In the genomic region with DNA sequence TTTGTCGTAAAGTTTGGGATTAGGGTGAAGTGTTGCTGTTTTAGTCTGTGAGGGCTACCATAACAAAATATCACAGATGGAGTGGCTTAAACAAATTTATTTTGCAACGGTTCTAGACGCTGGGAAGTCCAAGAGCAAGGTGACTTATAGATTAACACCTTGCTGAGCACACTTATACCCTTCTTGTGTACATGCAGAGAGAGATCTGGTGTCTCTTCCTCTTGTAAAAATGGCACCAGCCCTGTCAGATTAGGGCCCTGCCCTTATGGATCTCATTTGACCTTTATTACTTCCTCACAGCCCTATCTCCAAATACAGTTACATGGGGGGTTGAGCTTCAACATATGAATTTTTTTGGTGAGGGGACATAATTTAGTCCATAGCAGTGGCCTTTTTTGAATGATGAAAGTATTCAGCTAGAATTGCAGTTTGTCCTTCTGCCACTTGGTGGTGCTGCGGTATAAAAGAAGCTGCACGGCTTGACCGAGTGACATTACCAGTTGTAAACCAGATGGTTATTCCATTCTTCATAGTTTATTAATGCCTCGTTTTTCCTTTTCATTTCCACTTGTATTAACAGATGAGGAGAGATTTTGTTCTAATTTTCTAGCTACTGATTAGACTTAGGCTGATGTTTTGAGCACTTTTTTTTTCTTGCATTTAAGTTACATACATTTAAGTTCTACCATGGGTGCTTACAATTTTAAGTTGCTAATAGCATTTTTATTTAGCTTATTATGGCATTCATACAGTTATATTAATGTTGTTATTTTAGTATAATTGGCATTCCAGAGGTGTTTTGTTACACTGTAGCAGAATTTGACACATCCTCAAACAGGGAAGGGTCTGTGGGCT, we compare ENCODE assay signal across 8 cellular contexts. TPM values are rescaled to one million over a fixed set of nuclear protein-coding genes. Genes with fewer than 3 reads are reported as not detected.
DNase-seq lines count a peak whose midpoint lies in the region; ATAC-seq and TF ChIP-seq lines count a peak whose summit lies in the region.

No MANE protein-coding gene starts in this region.

- intact Hi-C loops in MCF 10A (cut with micrococcal nuclease): loop anchor here (1.0 to 5.0 kb wide), 7 partner anchors 43 to 611 kb away; no protein-coding TSS in a partner anchor

- peaks cover 10% of the 10 kb centered on the region for H3K4me1 Mint-ChIP-seq in MCF 10A (ENCODE audit: insufficient read depth, unreplicated experiment)

- TF ChIP-seq CTCF in VCaP (conservative IDR thresholded peaks at IDR 0.05): peak; percentile 87
- peak; percentile 92 for TF ChIP-seq CTCF in MCF 10A (IDR thresholded peaks at IDR 0.05; ENCODE audit: unreplicated experiment)

- DNase-seq in NCI-H524 (lab: John Stamatoyannopoulos, UW) (peak; percentile 33 to 75), NCI-H524 treated with DMSO at 0.1 percent for 48 hours (lab: John Stamatoyannopoulos, UW) (no peak), NCI-H1105 (lab: John Stamatoyannopoulos, UW) (peak; percentile 17), MCF 10A (ENCODE audit: unreplicated experiment) (peak; percentile 79), iris pigment epithelial cell (ENCODE audit: low read depth) (peak; percentile 63)
- peak; percentile 46 to 74 (median 58) for DNase-seq in stimulated activated CD4-positive, alpha-beta T cell treated with anti-CD3 and anti-CD28 coated beads, Interleukin-1b, Interleukin-23, amount 100 ng/mL, for 24 hours (ENCODE audit: low read depth in 4 of 4, low spot score in 1 of 4)

- no peak overlapping the region for H3K4me3 Mint-ChIP-seq in MCF 10A (ENCODE audit: unreplicated experiment)

- no peaks in the 10 kb centered on the region for H3K27me3 Mint-ChIP-seq in MCF 10A (ENCODE audit: insufficient read depth, unreplicated experiment)

- H3K27ac ChIP-seq in VCaP: no peak overlapping the region

- no TSS peak for BruUV-seq in MCF 10A (replicated peaks; lab: Mats Ljungman, UMichigan)

- no peak overlapping the region for H3K27ac Mint-ChIP-seq in MCF 10A (ENCODE audit: low read depth, unreplicated experiment)

- ATAC-seq in HG02610 (IDR thresholded peaks at IDR 0.05; ENCODE audit: unreplicated experiment): peak; percentile 84

- POLR2A ChIA-PET in MCF 10A (lab: Yijun Ruan, JAX): interaction anchor here (1.0 to 2.0 kb wide), 7 partner anchors 11 to 517 kb away, joined by 3 to 17 read pairs (median 6); a partner anchor contains a TSS

- peaks cover 49% of the 10 kb centered on the region for H3K36me3 Mint-ChIP-seq in MCF 10A (ENCODE audit: insufficient read depth, unreplicated experiment)

- no peaks in the 10 kb centered on the region for H3K9me3 Mint-ChIP-seq in MCF 10A (ENCODE audit: unreplicated experiment)

- CTCF ChIA-PET in MCF 10A (lab: Yijun Ruan, JAX): interaction anchor here (0.6 to 5.5 kb wide), 85 partner anchors 9 to 610 kb away, joined by 3 to 73 read pairs (median 4); a partner anchor contains a TSS

RNA-seq across cellular contexts. Expression of a gene that starts 19.4 kb away (rescaled TPM):
- 32.7 and 34.1 TPM in 2 replicates for total RNA-seq in MCF 10A (2022)
